In the genomic region with DNA sequence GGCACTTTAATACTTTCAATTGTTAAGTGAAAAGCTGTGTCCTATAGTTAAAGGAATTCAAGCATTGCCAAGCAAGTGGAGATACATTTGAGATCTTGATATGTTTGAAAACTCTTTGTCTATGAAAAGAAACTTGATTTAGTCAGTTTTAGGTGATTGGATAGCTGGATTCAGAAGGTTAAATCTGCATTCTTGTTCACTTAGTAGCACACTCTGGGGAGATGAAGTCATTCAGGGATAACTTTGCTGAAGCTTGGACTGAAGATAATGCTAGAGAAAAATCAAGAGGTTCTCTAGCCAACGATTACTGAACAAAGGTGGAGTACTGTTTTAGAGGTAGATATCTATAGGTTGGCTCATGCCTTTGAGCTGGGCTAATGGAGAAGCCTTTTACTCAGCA, we compare ENCODE assay signal across 1 cellular context.
TF ChIP-seq lines count a peak whose summit lies in the region.

No MANE protein-coding gene starts in this region.

TF ChIP-seq in SK-N-SH, 30 proteins besides CTCF, POLR2A, EP300 and RAD21 (continued from another document):
- TF ChIP-seq, protein P1, sequence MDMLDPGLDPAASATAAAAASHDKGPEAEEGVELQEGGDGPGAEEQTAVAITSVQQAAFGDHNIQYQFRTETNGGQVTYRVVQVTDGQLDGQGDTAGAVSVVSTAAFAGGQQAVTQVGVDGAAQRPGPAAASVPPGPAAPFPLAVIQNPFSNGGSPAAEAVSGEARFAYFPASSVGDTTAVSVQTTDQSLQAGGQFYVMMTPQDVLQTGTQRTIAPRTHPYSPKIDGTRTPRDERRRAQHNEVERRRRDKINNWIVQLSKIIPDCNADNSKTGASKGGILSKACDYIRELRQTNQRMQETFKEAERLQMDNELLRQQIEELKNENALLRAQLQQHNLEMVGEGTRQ (IDR thresholded peaks at IDR 0.05; ENCODE audit: borderline replicate concordance, low read depth, low read length) = no peak
- no peak for TF ChIP-seq CHD2 (IDR thresholded peaks at IDR 0.05; ENCODE audit: low read length, partially characterized antibody)
- TF ChIP-seq, protein P2, sequence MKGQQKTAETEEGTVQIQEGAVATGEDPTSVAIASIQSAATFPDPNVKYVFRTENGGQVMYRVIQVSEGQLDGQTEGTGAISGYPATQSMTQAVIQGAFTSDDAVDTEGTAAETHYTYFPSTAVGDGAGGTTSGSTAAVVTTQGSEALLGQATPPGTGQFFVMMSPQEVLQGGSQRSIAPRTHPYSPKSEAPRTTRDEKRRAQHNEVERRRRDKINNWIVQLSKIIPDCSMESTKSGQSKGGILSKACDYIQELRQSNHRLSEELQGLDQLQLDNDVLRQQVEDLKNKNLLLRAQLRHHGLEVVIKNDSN (IDR thresholded peaks at IDR 0.05; ENCODE audit: borderline replicate concordance, low read depth) = no peak
- TF ChIP-seq RCOR1 (IDR thresholded peaks at IDR 0.05; ENCODE audit: low read length) = no peak
- TF ChIP-seq, protein P3, sequence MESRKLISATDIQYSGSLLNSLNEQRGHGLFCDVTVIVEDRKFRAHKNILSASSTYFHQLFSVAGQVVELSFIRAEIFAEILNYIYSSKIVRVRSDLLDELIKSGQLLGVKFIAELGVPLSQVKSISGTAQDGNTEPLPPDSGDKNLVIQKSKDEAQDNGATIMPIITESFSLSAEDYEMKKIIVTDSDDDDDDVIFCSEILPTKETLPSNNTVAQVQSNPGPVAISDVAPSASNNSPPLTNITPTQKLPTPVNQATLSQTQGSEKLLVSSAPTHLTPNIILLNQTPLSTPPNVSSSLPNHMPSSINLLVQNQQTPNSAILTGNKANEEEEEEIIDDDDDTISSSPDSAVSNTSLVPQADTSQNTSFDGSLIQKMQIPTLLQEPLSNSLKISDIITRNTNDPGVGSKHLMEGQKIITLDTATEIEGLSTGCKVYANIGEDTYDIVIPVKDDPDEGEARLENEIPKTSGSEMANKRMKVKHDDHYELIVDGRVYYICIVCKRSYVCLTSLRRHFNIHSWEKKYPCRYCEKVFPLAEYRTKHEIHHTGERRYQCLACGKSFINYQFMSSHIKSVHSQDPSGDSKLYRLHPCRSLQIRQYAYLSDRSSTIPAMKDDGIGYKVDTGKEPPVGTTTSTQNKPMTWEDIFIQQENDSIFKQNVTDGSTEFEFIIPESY (IDR thresholded peaks at IDR 0.05; ENCODE audit: borderline replicate concordance, low read depth) = no peak
- no peak for TF ChIP-seq GABPA (IDR thresholded peaks at IDR 0.05; ENCODE audit: low read depth)
